ENCODE assay signal across 7 cellular contexts in genomic region chr16:32882328-32882857, GRCh38.
DNase-seq lines count a peak whose midpoint lies in the region; ATAC-seq, FAIRE-seq and TF ChIP-seq lines count a peak whose summit lies in the region.
"Not testable (repeated sequence)": the region's sequence is repeated elsewhere in the genome, so short reads cannot be mapped to it uniquely, and the experiment has no call there.

No MANE protein-coding gene starts in this region.

- in situ Hi-C loops in gastrocnemius medialis (cut with MboI; ENCODE audit: low sequenced_read_pairs in 4 of 4) = not testable (repeated sequence)

- H3K27ac ChIP-seq in heart right ventricle, gastrocnemius medialis: not testable (repeated sequence)

- not testable (repeated sequence) for H3K27me3 ChIP-seq in bronchial epithelial cell (ENCODE audit: control insufficient read depth, insufficient read depth, low read length); heart right ventricle; gastrocnemius medialis

- not testable (repeated sequence) for H3K9me3 ChIP-seq in heart right ventricle, gastrocnemius medialis

- intact Hi-C loops in Right ventricle myocardium superior (cut with DNase I); heart right ventricle (cut with DNase I); left ventricle myocardium superior (cut with micrococcal nuclease); posterior vena cava (cut with DNase I); gastrocnemius medialis (cut with DNase I; ENCODE audit: low total_unique reads): not testable (repeated sequence)

- TF ChIP-seq POLR2A in gastrocnemius medialis (IDR thresholded peaks at IDR 0.05) = not testable (repeated sequence)

- ATAC-seq in Right ventricle myocardium superior (ENCODE audit: poor library complexity) = peak; percentile 95
- peak; percentile 86 to 98 (median 94) for ATAC-seq in heart right ventricle
- ATAC-seq in left ventricle myocardium superior = peak; percentile 96
- ATAC-seq in left lobe of liver = peak; percentile 31
- ATAC-seq in gastrocnemius medialis = peak; percentile 82 to 83

- FAIRE-seq in bronchial epithelial cell (lab: Jason Lieb, UNC) = peak; percentile 99

- not testable (repeated sequence) for H3K36me3 ChIP-seq in bronchial epithelial cell (ENCODE audit: control insufficient read depth, insufficient read depth, low read length); heart right ventricle; gastrocnemius medialis

- not testable (repeated sequence) for DNase-seq in bronchial epithelial cell (ENCODE audit: low read depth); Right ventricle myocardium superior; heart right ventricle; left lobe of liver (ENCODE audit: low spot score)
- peak; percentile 39 for DNase-seq in left ventricle myocardium superior
- peak; percentile 34 for DNase-seq in posterior vena cava (ENCODE audit: low spot score)
- DNase-seq in gastrocnemius medialis = peak; percentile 9 to 53

- not testable (repeated sequence) for H3K4me3 ChIP-seq in bronchial epithelial cell (ENCODE audit: low read depth, low read length); heart right ventricle; gastrocnemius medialis

- not testable (repeated sequence) for H3K4me1 ChIP-seq in heart right ventricle, gastrocnemius medialis

- 58 to 79% methylated on average over 4 of the region's 10 CpGs for WGBS in heart right ventricle, 2 donors

- not testable (repeated sequence) for TF ChIP-seq CTCF in bronchial epithelial cell (IDR thresholded peaks at IDR 0.05; ENCODE audit: insufficient read depth, low read length, severe bottlenecking); heart right ventricle (IDR thresholded peaks at IDR 0.05); gastrocnemius medialis (IDR thresholded peaks at IDR 0.05 in 4 of 5, conservative IDR thresholded peaks at IDR 0.05 in 1 of 5)

Comparison
In these comparisons a context has a peak if more than half of its experiments do, and no peak if none do; other contexts are left out.
1. ATAC-seq: peak in every context shown above with its lines; median percentile 96 in left ventricle myocardium superior; 95 in Right ventricle myocardium superior; 94 in heart right ventricle; 82 in gastrocnemius medialis; 31 in left lobe of liver.